14 cellular contexts compared by ENCODE assay signal in genomic region chr6:160791459-160791858, GRCh38.
DNase-seq lines count a peak whose midpoint lies in the region; ATAC-seq lines count a peak whose summit lies in the region.
"Had no signal": no experiment of that assay in that cellular context is flagged by ENCODE, and none has a peak within 500 bp of the region (broad histone marks: within the 10 kb centered on the region; RNA-seq: fewer than 3 reads in every experiment).

No MANE protein-coding gene starts in this region.

- peak; percentile 53 for ATAC-seq in GM18508 (IDR thresholded peaks at IDR 0.05; ENCODE audit: insufficient read depth, unreplicated experiment)
- ATAC-seq in GM19467 (IDR thresholded peaks at IDR 0.05; ENCODE audit: unreplicated experiment): peak; percentile 66
- peak; percentile 57 for ATAC-seq in HG03039 (IDR thresholded peaks at IDR 0.05; ENCODE audit: unreplicated experiment)
- ATAC-seq in T-helper 17 cell: peak; percentile 4
- ATAC-seq: natural killer cell treated with Interleukin-12 subunit alpha and Interleukin-12 subunit beta and Interleukin-15 and Interleukin-18, amount 100 ng/mL, for 72 hours had no signal

- no peaks in the 10 kb centered on the region for H3K36me3 Mint-ChIP-seq in T-helper 17 cell (ENCODE audit: low read depth)
- H3K36me3 Mint-ChIP-seq: activated naive CD8-positive, alpha-beta T cell treated with anti-CD3 and anti-CD28 coated beads, Interleukin-2, amount 10 ng/mL, durations not matched to agents 7 days and 5 days; CD4-positive, CD25-positive, alpha-beta regulatory T cell had no signal

- peaks cover 3% of the 10 kb centered on the region for H3K4me1 Mint-ChIP-seq in T-helper 17 cell

- no peaks in the 10 kb centered on the region for H3K9me3 ChIP-seq in T-helper 17 cell (ENCODE audit: control insufficient read depth, low read length, poor library complexity, severe bottlenecking)

- no peak overlapping the region for H3K4me3 Mint-ChIP-seq in T-helper 17 cell
- H3K4me3 Mint-ChIP-seq: activated naive CD8-positive, alpha-beta T cell treated with anti-CD3 and anti-CD28 coated beads, Interleukin-2, amount 10 ng/mL, durations not matched to agents 7 days and 5 days; CD4-positive, CD25-positive, alpha-beta regulatory T cell; natural killer cell treated with Interleukin-12 subunit alpha and Interleukin-12 subunit beta and Interleukin-15 and Interleukin-18, amount 100 ng/mL, for 72 hours had no signal

- H3K27ac Mint-ChIP-seq in T-helper 17 cell: no peak overlapping the region
- H3K27ac Mint-ChIP-seq: activated naive CD8-positive, alpha-beta T cell treated with anti-CD3 and anti-CD28 coated beads, Interleukin-2, amount 10 ng/mL, durations not matched to agents 7 days and 5 days; natural killer cell treated with Interleukin-12 subunit alpha and Interleukin-12 subunit beta and Interleukin-15 and Interleukin-18, amount 100 ng/mL, for 72 hours had no signal

- peaks cover 9% of the 10 kb centered on the region for H3K27me3 Mint-ChIP-seq in T-helper 17 cell

- no peak for DNase-seq in T-helper 17 cell
- DNase-seq in AG20443 (ENCODE audit: low spot score): no peak
- no peak for DNase-seq in OCI-M1 (lab: John Stamatoyannopoulos, UW)
- DNase-seq in NCI-H748 treated with DMSO at 0.1 percent for 48 hours (lab: John Stamatoyannopoulos, UW): no peak
- no peak for DNase-seq in CD1c-positive myeloid dendritic cell (ENCODE audit: extremely low spot score)
- DNase-seq: activated naive CD8-positive, alpha-beta T cell treated with anti-CD3 and anti-CD28 coated beads, Interleukin-2, amount 10 ng/mL, durations not matched to agents 7 days and 5 days; NCI-H187; RPMI8226; stimulated activated CD4-positive, alpha-beta T cell treated with anti-CD3 and anti-CD28 coated beads, Interleukin-2, amount 100 ng/mL, for 48 hours had no signal

Comparison
In these comparisons a context has a peak if more than half of its experiments do, and no peak if none do; other contexts are left out.
1. ATAC-seq: peak in every context shown above with its lines; median percentile 66 in GM19467; 57 in HG03039; 53 in GM18508; 4 in T-helper 17 cell.